Comparison of ENCODE assay signal across 8 cellular contexts in the genomic region with DNA sequence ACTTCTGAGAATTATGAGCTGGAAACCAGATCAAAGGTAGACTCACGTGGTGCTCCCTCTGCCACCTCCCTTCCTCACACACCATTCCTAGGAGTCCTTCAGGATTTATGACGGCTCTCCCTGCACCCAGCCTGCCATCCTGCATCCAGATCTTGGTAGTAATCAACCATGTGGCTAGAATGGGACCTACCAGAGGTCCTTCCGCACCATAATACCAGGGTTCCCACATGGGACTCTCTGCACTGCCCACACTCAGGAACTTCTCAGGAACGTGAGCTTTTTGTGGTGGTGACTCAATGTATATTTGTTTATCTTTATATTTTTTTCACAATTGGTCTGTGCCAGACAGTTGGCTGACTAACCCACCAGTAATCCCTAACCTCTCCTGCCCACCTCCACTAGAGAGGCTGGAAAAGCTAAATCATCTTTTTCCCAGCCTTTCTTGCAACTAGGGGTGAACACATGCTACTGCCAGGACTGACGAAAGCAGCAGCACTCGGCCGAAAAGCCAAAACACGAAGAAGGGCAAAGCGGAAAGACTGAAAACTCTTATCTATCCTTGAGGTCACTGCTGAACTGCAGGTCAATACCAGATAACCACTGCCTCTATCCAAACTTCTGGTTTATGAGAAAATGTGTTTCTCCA.
DNase-seq lines count a peak whose midpoint lies in the region; ATAC-seq and TF ChIP-seq lines count a peak whose summit lies in the region.
"Had no signal": no experiment of that assay in that cellular context is flagged by ENCODE, and none has a peak within 500 bp of the region (broad histone marks: within the 10 kb centered on the region; RNA-seq: fewer than 3 reads in every experiment).

No MANE protein-coding gene starts in this region.

- H3K4me1 ChIP-seq in osteoblast (ENCODE audit: insufficient read depth, low read length), result peaks cover 21% of the 10 kb centered on the region

- H3K9me3 ChIP-seq in osteoblast (ENCODE audit: low read depth, low read length), result no peaks in the 10 kb centered on the region

- H3K79me2 ChIP-seq in osteoblast (ENCODE audit: insufficient read depth, low read length), result peaks cover 17% of the 10 kb centered on the region

- no peaks in the 10 kb centered on the region for H4K20me1 ChIP-seq in osteoblast (ENCODE audit: insufficient read depth, low read length)

- in situ Hi-C loops in brain microvascular endothelial cell (cut with HindIII; ENCODE audit: low pct_ligation_motif_present, low sequenced_read_pairs), result no loop called here

- no peaks in the 10 kb centered on the region for H3K36me3 ChIP-seq in brain microvascular endothelial cell (replicated peaks)
- no peaks in the 10 kb centered on the region for H3K36me3 ChIP-seq in osteoblast (ENCODE audit: insufficient read depth, low read length)

- no peaks in the 10 kb centered on the region for H3K27me3 ChIP-seq in brain microvascular endothelial cell (replicated peaks)
- no peaks in the 10 kb centered on the region for H3K27me3 ChIP-seq in osteoblast (ENCODE audit: insufficient read depth, low read length)

- H3K4me3 ChIP-seq in brain microvascular endothelial cell (ENCODE audit: low read depth, low read length), result no peak overlapping the region
- H3K4me3 ChIP-seq in osteoblast (ENCODE audit: insufficient read depth, low read length), result peak overlapping the region; percentile 1

- DNase-seq in GM04503 (ENCODE audit: low read depth), result peak; percentile 99
- peak; percentile 98 for DNase-seq in NCI-H226
- DNase-seq in brain microvascular endothelial cell, result peak; percentile 96
- peak; percentile 97 for DNase-seq in osteoblast (ENCODE audit: insufficient read length, low spot score, missing footprints)
- DNase-seq in NCI-H69 (lab: John Stamatoyannopoulos, UW), result no peak
- DNase-seq: right cardiac atrium had no signal

- TF ChIP-seq CTCF in brain microvascular endothelial cell (IDR thresholded peaks at IDR 0.05; ENCODE audit: low read depth, low read length, missing control alignments) (peak; percentile 53), osteoblast (IDR thresholded peaks at IDR 0.05; ENCODE audit: extremely low read depth, low read depth, low read length) (peak; percentile 19)

- peak overlapping the region; percentile 52 for H3K4me2 ChIP-seq in osteoblast (ENCODE audit: insufficient read depth, low read length)

- peak overlapping the region; percentile 16 for H2AFZ ChIP-seq in osteoblast (ENCODE audit: low read length)

- ATAC-seq in HG03097 (IDR thresholded peaks at IDR 0.05; ENCODE audit: low FRiP score, unreplicated experiment) (no peak), HG02885 (IDR thresholded peaks at IDR 0.05; ENCODE audit: poor library complexity, unreplicated experiment) (no peak)

- H3K27ac ChIP-seq in brain microvascular endothelial cell (peak overlapping the region; percentile 70), osteoblast (ENCODE audit: low read depth, low read length) (peak overlapping the region; percentile 89)
